Comparison of ENCODE assay signal across 8 cellular contexts in the genomic region with DNA sequence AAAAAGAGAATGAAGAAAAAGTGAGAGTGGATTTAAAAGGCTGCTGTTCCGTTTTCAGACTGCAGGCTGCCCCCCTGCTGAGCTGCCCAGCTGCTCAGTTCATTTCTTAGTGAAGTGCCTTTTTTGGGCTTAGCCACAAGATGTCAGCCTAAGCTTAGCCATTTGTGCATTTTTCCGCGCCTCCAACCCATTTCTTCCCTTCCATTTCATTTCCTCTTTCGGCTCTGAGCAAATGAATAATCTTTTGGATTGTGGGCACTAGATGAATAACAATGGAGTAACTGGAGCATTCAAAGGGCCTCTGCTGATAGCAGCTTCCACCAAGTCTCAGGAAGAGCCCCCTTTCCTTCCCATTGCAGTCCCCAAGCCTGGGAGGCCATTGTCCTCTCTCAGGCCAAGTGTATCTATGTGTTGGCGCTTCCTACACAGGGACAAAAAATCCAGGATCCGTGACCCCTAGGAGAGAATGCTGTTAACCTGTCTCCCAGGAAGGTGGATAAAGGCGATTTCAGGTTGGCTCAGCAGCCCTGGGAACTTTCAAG.
DNase-seq lines count a peak whose midpoint lies in the region; ATAC-seq, FAIRE-seq and TF ChIP-seq lines count a peak whose summit lies in the region.

No MANE protein-coding gene starts in this region.

- in situ Hi-C loops in astrocyte of the spinal cord (cut with HindIII; ENCODE audit: low sequenced_read_pairs) = no loop called here

- DNase-seq in activated T-cell treated with anti-CD3 and anti-CD28 coated beads for 48 hours (ENCODE audit: low read depth) (peak; percentile 8), activated T-cell treated with anti-CD3 and anti-CD28 coated beads for 4 hours (no peak), HT1080 (ENCODE audit: low read depth) (peak; percentile 82), NOMO-1 (lab: John Stamatoyannopoulos, UW; ENCODE audit: unreplicated experiment in 2 of 2) (peak; percentile 77 to 80), astrocyte of the spinal cord (ENCODE audit: low read depth, low spot score) (peak; percentile 89), iPS DF 19.7 (ENCODE audit: low read depth, low spot score) (peak; percentile 42), small intestine (peak; percentile 70)

- peak; percentile 86 for TF ChIP-seq CTCF in astrocyte of the spinal cord (IDR thresholded peaks at IDR 0.05; ENCODE audit: low read depth, low read length)

- H3K9me3 ChIP-seq in small intestine (ENCODE audit: control insufficient read depth, low read depth) = no peaks in the 10 kb centered on the region

- FAIRE-seq in small intestine (lab: Jason Lieb, UNC) = no peak

- no peak overlapping the region for H3K4me3 ChIP-seq in astrocyte of the spinal cord (ENCODE audit: low read depth, low read length)
- no peak overlapping the region for H3K4me3 ChIP-seq in small intestine (ENCODE audit: low read depth in 1 of 2, low read length in 2 of 2)

- H3K4me1 ChIP-seq in small intestine (ENCODE audit: control insufficient read depth in 2 of 2, insufficient read depth in 1 of 2, low read depth in 1 of 2, low read length in 1 of 2) = no peaks in the 10 kb centered on the region

- 28 to 37% (median 32%) methylated on average over 7 of the region's 7 CpGs for WGBS in small intestine, 3 donors

- H3K27ac ChIP-seq in small intestine (ENCODE audit: low read depth in 1 of 2, low read length in 1 of 2) = no peak overlapping the region

- ATAC-seq in GM21723 (IDR thresholded peaks at IDR 0.05; ENCODE audit: unreplicated experiment) = peak; percentile 96

- no peaks in the 10 kb centered on the region for H3K36me3 ChIP-seq in small intestine (ENCODE audit: control insufficient read depth in 2 of 2, insufficient read depth in 2 of 2, low read length in 2 of 2)

- no peaks in the 10 kb centered on the region for H3K27me3 ChIP-seq in small intestine (ENCODE audit: control insufficient read depth in 2 of 2, insufficient read depth in 2 of 2, low read length in 2 of 2)
